In genomic region chr10:71214641-71215160, GRCh38 we compare ENCODE assay signal across 11 cellular contexts. TPM values are rescaled to one million over a fixed set of nuclear protein-coding genes. Genes with fewer than 3 reads are reported as not detected.
A peak's percentile ranks its signal among the peaks of the same experiment; 100 is the strongest.
DNase-seq lines count a peak whose midpoint lies in the region; ATAC-seq and TF ChIP-seq lines count a peak whose summit lies in the region.
"Had no signal": no experiment of that assay in that cellular context is flagged by ENCODE, and none has a peak within 500 bp of the region (broad histone marks: within the 10 kb centered on the region; RNA-seq: fewer than 3 reads in every experiment).

No MANE protein-coding gene starts in this region.

- CTCF ChIA-PET in T-cell (lab: Charles Lee), result no interaction called here

- no peak for TF ChIP-seq EP300 in transverse colon (IDR thresholded peaks at IDR 0.05; ENCODE audit: low read depth)

- no peaks in the 10 kb centered on the region for H3K36me3 ChIP-seq in iPS-20b (ENCODE audit: insufficient read depth, low read depth, low read length)
- H3K36me3 ChIP-seq in transverse colon, result no peaks in the 10 kb centered on the region

- no peak overlapping the region for H3K9ac ChIP-seq in iPS-20b (ENCODE audit: low read depth, low read length)

- no peaks in the 10 kb centered on the region for H3K9me3 Mint-ChIP-seq in T-cell

- H3K4me1 ChIP-seq in iPS-20b (ENCODE audit: insufficient read depth, low read length) (peaks cover 47% of the 10 kb centered on the region), transverse colon (peaks cover 12 to 49% (median 41%) of the 10 kb centered on the region in 4 donors)

- no peak overlapping the region for H3K27ac ChIP-seq in iPS-20b (ENCODE audit: low read length)
- no peak overlapping the region for H3K27ac ChIP-seq in transverse colon

- peaks cover 11 to 35% (median 22%) of the 10 kb centered on the region in 3 donors for H3K4me1 Mint-ChIP-seq in T-cell

- no peak overlapping the region for H3K27ac Mint-ChIP-seq in T-cell

- in situ Hi-C loops in G401 (cut with HindIII; ENCODE audit: low sequenced_read_pairs) (no loop called here), transverse colon (cut with MboI; ENCODE audit: low pct_ligation_motif_present in 1 of 4, low pct_unique_long_range_greater_than_20kb in 1 of 4, low sequenced_read_pairs in 3 of 4) (no loop called here)

- ATAC-seq in T-cell (replicated peaks in 1 of 4), result no peak
- ATAC-seq in HG03378 (IDR thresholded peaks at IDR 0.05; ENCODE audit: unreplicated experiment), result no peak
- ATAC-seq: K562 had no signal

- intact Hi-C loops in transverse colon (cut with DNase I; ENCODE audit: low total_unique reads), result loop anchor here (5.0 kb wide), 1 partner anchor 287 kb away; no protein-coding TSS in a partner anchor

- H3K27me3 Mint-ChIP-seq in T-cell, result peaks cover 46 to 76% of the 10 kb centered on the region in 2 donors

- POLR2A ChIA-PET in T-cell (lab: Charles Lee), result no interaction called here

- peak; percentile 10 for DNase-seq in G401 (ENCODE audit: low spot score)
- peak in 1 of 34 experiments; percentile 22 for DNase-seq in T-cell
- no peak for DNase-seq in retinal pigment epithelial cell (ENCODE audit: low read depth)
- no peak for DNase-seq in effector CD8-positive, alpha-beta T cell (lab: John Stamatoyannopoulos, UW)
- DNase-seq in transverse colon, result no peak
- no peak for DNase-seq in GM03348 (ENCODE audit: low spot score)
- DNase-seq: DMS 273 treated with DMSO at 0.1 percent for 48 hours; stimulated activated naive CD4-positive, alpha-beta T cell treated with Interleukin-2 at 50 U/mL for 16 hours had no signal

- H3K27me3 ChIP-seq in iPS-20b (ENCODE audit: insufficient read depth, low read length), result peaks cover 66% of the 10 kb centered on the region
- peaks cover 51% of the 10 kb centered on the region for H3K27me3 ChIP-seq in transverse colon

- 77% methylated on average over 6 of the region's 6 CpGs; no CpG with 5 or more reads in 1 of the 2 donors for WGBS in transverse colon (ENCODE audit: low coverage in 1 of 2), 2 donors

- H3K9me3 ChIP-seq in iPS-20b (ENCODE audit: insufficient read depth, low read depth, low read length), result no peaks in the 10 kb centered on the region
- no peaks in the 10 kb centered on the region for H3K9me3 ChIP-seq in transverse colon

- H3K36me3 Mint-ChIP-seq in T-cell, result no peaks in the 10 kb centered on the region

- H3K4me3 ChIP-seq in iPS-20b (ENCODE audit: low read length) (peak overlapping the region; percentile 81; the same call in 1 of the 2 replicates), retinal pigment epithelial cell (ENCODE audit: low read length) (peak overlapping the region; percentile 88), transverse colon (no peak overlapping the region)

- TF ChIP-seq POLR2A in transverse colon (IDR thresholded peaks at IDR 0.05), result no peak

- no peak for TF ChIP-seq CTCF in retinal pigment epithelial cell (conservative IDR thresholded peaks at IDR 0.05; ENCODE audit: low read depth, low read length)
- no peak for TF ChIP-seq CTCF in transverse colon (IDR thresholded peaks at IDR 0.05)

- peak overlapping the region in 2 of 3 donors; percentile 39 to 78 for H3K4me3 Mint-ChIP-seq in T-cell

RNA-seq across cellular contexts. Expression of gene UNC5B, which starts 2.3 kb away (rescaled TPM):
- 12.9 and 14.4 TPM in 2 replicates for total RNA-seq in G401 (2014; rRNA removed; shearing (Covaris generic))
- total RNA-seq in T-cell, result under 1 TPM in 4 of 5 donors, not detected in 1; 0.08 to 0.19 (median 0.12) TPM
- total RNA-seq in transverse colon, result 10 to 100 TPM; 12.3 to 74.1 (median 41.2) TPM

Comparison
In these comparisons a context has a peak if more than half of its experiments do, and no peak if none do; other contexts are left out.
1. H3K4me3 ChIP-seq: peak in iPS-20b (single experiment) and retinal pigment epithelial cell (single experiment); none in transverse colon (0 of 4).
2. RNA of gene UNC5B, which starts 2.3 kb away (total RNA-seq): 12.3 to 74.1 TPM in transverse colon and 12.9 to 14.4 TPM in G401; 0.08 to 0.19 TPM in T-cell; every median in the first group is over 10 times any median in the second.